In the genomic region with DNA sequence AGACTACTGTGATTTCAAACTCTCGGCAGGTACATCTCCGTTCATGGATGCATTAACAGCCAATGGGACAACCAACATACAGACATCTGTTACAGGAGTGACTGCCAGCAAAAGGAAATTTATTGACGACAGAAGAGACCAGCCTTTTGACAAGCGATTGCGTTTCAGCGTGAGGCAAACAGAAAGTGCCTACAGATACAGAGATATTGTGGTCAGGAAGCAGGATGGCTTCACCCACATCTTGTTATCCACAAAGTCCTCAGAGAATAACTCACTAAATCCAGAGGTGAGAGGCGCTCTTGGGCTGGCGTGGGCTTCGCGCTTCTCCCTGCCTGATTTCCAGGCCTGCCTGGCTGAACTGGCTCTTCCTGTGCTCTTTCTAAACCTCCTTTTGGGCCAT, we compare ENCODE assay signal across 10 cellular contexts.
DNase-seq lines count a peak whose midpoint lies in the region; ATAC-seq lines count a peak whose summit lies in the region.
"Had no signal": no experiment of that assay in that cellular context is flagged by ENCODE, and none has a peak within 500 bp of the region (broad histone marks: within the 10 kb centered on the region; RNA-seq: fewer than 3 reads in every experiment).

No MANE protein-coding gene starts in this region.

- no peak overlapping the region for H3K4me3 ChIP-seq in Jurkat, Clone E6-1 (ENCODE audit: low read length)

- H3K27ac Mint-ChIP-seq in activated naive CD8-positive, alpha-beta T cell treated with anti-CD3 and anti-CD28 coated beads, Interleukin-2, amount 50 U/mL, for 24 hours, result peak overlapping the region; percentile 37

- DNase-seq in stimulated activated CD4-positive, alpha-beta T cell treated with anti-CD3 and anti-CD28 coated beads, Interleukin-1b, Interleukin-23, amount 100 ng/mL, for 48 hours, result peak; percentile 12
- no peak for DNase-seq in stimulated activated CD4-positive, alpha-beta T cell treated with anti-CD3 and anti-CD28 coated beads, Interleukin-4, amount 100 ng/mL, for 4 hours
- peak; percentile 52 for DNase-seq in Jurkat, Clone E6-1 (ENCODE audit: low read depth, low spot score)
- no peak for DNase-seq in activated naive CD8-positive, alpha-beta T cell treated with anti-CD3 and anti-CD28 coated beads, Interleukin-2, amount 50 U/mL, for 24 hours
- DNase-seq in HCEC 1CT (no peak), hepatic stellate cell (ENCODE audit: low spot score) (no peak)
- DNase-seq: activated CD8-positive, alpha-beta memory T cell treated with anti-CD3 and anti-CD28 coated beads, Interleukin-2, amount 50 U/mL, for 4 hours; NCI-H2029 had no signal

- H3K9me3 Mint-ChIP-seq in activated naive CD8-positive, alpha-beta T cell treated with anti-CD3 and anti-CD28 coated beads, Interleukin-2, amount 50 U/mL, for 24 hours, result no peaks in the 10 kb centered on the region

- ATAC-seq in activated naive CD8-positive, alpha-beta T cell treated with anti-CD3 and anti-CD28 coated beads, Interleukin-2, amount 50 U/mL, for 24 hours, result peak; percentile 58
- ATAC-seq in HG02571 (IDR thresholded peaks at IDR 0.05; ENCODE audit: unreplicated experiment), result no peak
- ATAC-seq in GM19395 (IDR thresholded peaks at IDR 0.05; ENCODE audit: unreplicated experiment), result no peak

- peaks cover 48% of the 10 kb centered on the region for H3K4me1 Mint-ChIP-seq in activated naive CD8-positive, alpha-beta T cell treated with anti-CD3 and anti-CD28 coated beads, Interleukin-2, amount 50 U/mL, for 24 hours

- H3K36me3 Mint-ChIP-seq in activated naive CD8-positive, alpha-beta T cell treated with anti-CD3 and anti-CD28 coated beads, Interleukin-2, amount 50 U/mL, for 24 hours (ENCODE audit: low read depth), result peaks cover 16% of the 10 kb centered on the region

- no peak overlapping the region for H3K4me3 Mint-ChIP-seq in activated naive CD8-positive, alpha-beta T cell treated with anti-CD3 and anti-CD28 coated beads, Interleukin-2, amount 50 U/mL, for 24 hours

- no peaks in the 10 kb centered on the region for H3K27me3 Mint-ChIP-seq in activated naive CD8-positive, alpha-beta T cell treated with anti-CD3 and anti-CD28 coated beads, Interleukin-2, amount 50 U/mL, for 24 hours

Comparison
In these comparisons a context has a peak if more than half of its experiments do, and no peak if none do; other contexts are left out.
1. DNase-seq: peak in stimulated activated CD4-positive, alpha-beta T cell treated with anti-CD3 and anti-CD28 coated beads, Interleukin-1b, Interleukin-23, amount 100 ng/mL, for 48 hours (single experiment) and Jurkat, Clone E6-1 (single experiment); none in stimulated activated CD4-positive, alpha-beta T cell treated with anti-CD3 and anti-CD28 coated beads, Interleukin-4, amount 100 ng/mL, for 4 hours (0 of 2), activated naive CD8-positive, alpha-beta T cell treated with anti-CD3 and anti-CD28 coated beads, Interleukin-2, amount 50 U/mL, for 24 hours (single experiment), HCEC 1CT (single experiment) and hepatic stellate cell (single experiment).